In the genomic region with DNA sequence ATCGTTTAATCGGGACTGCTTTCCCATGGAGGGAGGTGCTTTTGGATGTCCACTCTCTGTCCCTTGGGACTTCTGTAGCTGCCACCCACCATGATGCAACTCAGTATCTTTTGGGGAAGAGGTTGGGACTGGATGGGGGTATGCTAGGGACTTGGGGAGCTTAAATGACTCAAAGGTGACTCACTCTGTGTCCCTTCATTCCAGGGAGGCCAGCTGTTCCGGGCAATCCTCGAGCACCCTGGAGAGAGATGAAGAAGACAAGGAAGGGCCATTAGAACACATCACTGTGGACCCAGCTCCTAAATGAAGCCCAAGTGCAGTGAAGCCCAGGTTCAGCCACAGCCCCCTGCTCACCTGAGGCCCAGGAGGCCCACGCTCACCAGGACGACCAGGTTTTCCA, we compare ENCODE assay signal across 14 cellular contexts. TPM values are rescaled to one million over a fixed set of nuclear protein-coding genes. Genes with fewer than 3 reads are reported as not detected.
DNase-seq lines count a peak whose midpoint lies in the region; ATAC-seq and TF ChIP-seq lines count a peak whose summit lies in the region.
"Had no signal": no experiment of that assay in that cellular context is flagged by ENCODE, and none has a peak within 500 bp of the region (broad histone marks: within the 10 kb centered on the region; RNA-seq: fewer than 3 reads in every experiment).

No MANE protein-coding gene starts in this region.

- ATAC-seq in left ventricle myocardium superior (no peak), GM19463 (IDR thresholded peaks at IDR 0.05; ENCODE audit: unreplicated experiment) (no peak)

- peaks cover 11% of the 10 kb centered on the region for H3K27me3 Mint-ChIP-seq in glutamatergic neuron (ENCODE audit: unreplicated experiment)

- H3K27ac Mint-ChIP-seq in glutamatergic neuron (ENCODE audit: unreplicated experiment): no peak overlapping the region

- H3K9me3 Mint-ChIP-seq in glutamatergic neuron (ENCODE audit: unreplicated experiment): peaks cover 7% of the 10 kb centered on the region
- H3K9me3 Mint-ChIP-seq: CD4-positive, alpha-beta memory T cell had no signal

- DNase-seq in EL: peak; percentile 95
- DNase-seq in left ventricle myocardium superior: peak; percentile 16
- DNase-seq in stimulated activated naive CD4-positive, alpha-beta T cell treated with Interleukin-2 at 50 U/mL for 16 hours (lab: John Stamatoyannopoulos, UW): no peak
- no peak for DNase-seq in glutamatergic neuron
- DNase-seq in NCI-H524 treated with DMSO at 0.1 percent for 48 hours (lab: John Stamatoyannopoulos, UW): no peak
- DNase-seq: anterior cingulate cortex, NCI-H1105 treated with DMSO at 0.1 percent for 48 hours, NCI-H524, small intestine had no signal

- no peak for TF ChIP-seq CTCF in WI38 (IDR thresholded peaks at IDR 0.05; ENCODE audit: low read depth, low read length)
- TF ChIP-seq CTCF in glutamatergic neuron (IDR thresholded peaks at IDR 0.05; ENCODE audit: partially characterized antibody, unreplicated experiment): no peak

- no peaks in the 10 kb centered on the region for H3K36me3 Mint-ChIP-seq in glutamatergic neuron (ENCODE audit: unreplicated experiment)
- H3K36me3 Mint-ChIP-seq: CD4-positive, alpha-beta memory T cell had no signal

- peaks cover 2% of the 10 kb centered on the region for H3K4me1 Mint-ChIP-seq in glutamatergic neuron (ENCODE audit: low read depth, unreplicated experiment)

- peak overlapping the region in 19 of 21 experiments; percentile 2 to 97 (median 72) for H3K27ac ChIP-seq in skin epidermis

- H3K4me3 Mint-ChIP-seq in glutamatergic neuron (ENCODE audit: unreplicated experiment): no peak overlapping the region

- H3K4me3 ChIP-seq in WI38 (ENCODE audit: low read depth, low read length) (peak overlapping the region; percentile 100), skin epidermis (peak overlapping the region in 4 of 7 experiments; percentile 2 to 51 (median 30))

- intact Hi-C loops in left ventricle myocardium superior (cut with micrococcal nuclease): no loop called here

RNA-seq across cellular contexts. Expression of a gene that starts 4.6 kb away (rescaled TPM):
- total RNA-seq in left ventricle myocardium superior (26.8 TPM), glutamatergic neuron (ENCODE audit: unreplicated experiment) (10.1 TPM)

RNA-seq across cellular contexts. Expression of a gene that starts 31.0 kb away (rescaled TPM):
- 155 TPM for total RNA-seq in left ventricle myocardium superior
- 1.3 TPM for total RNA-seq in glutamatergic neuron (ENCODE audit: unreplicated experiment)
- total RNA-seq: CD4-positive, alpha-beta memory T cell; mononuclear cell had no signal

RNA-seq across cellular contexts. Expression of a gene that starts 46.3 kb away (rescaled TPM):
- total RNA-seq in left ventricle myocardium superior (37.6 TPM), glutamatergic neuron (ENCODE audit: unreplicated experiment) (74.0 TPM)

Comparison
In these comparisons a context has a peak if more than half of its experiments do, and no peak if none do; other contexts are left out.
1. DNase-seq: peak in EL (single experiment) and left ventricle myocardium superior (single experiment); none in stimulated activated naive CD4-positive, alpha-beta T cell treated with Interleukin-2 at 50 U/mL for 16 hours (single experiment), glutamatergic neuron (single experiment) and NCI-H524 treated with DMSO at 0.1 percent for 48 hours (single experiment).
2. RNA of a gene that starts 31.0 kb away (total RNA-seq): 155 TPM in left ventricle myocardium superior (single experiment); 1.3 TPM in glutamatergic neuron (single experiment); every median in the first group is over 10 times any median in the second.